Comparison of ENCODE assay signal across 8 cellular contexts in genomic region chr4:6575503-6576240, GRCh38. TPM values are rescaled to one million over a fixed set of nuclear protein-coding genes. Genes with fewer than 3 reads are reported as not detected.
DNase-seq lines count a peak whose midpoint lies in the region; ATAC-seq and TF ChIP-seq lines count a peak whose summit lies in the region.

No MANE protein-coding gene starts in this region.

- ATAC-seq in naive thymus-derived CD4-positive, alpha-beta T cell = no peak
- no peak for ATAC-seq in GM19328 (IDR thresholded peaks at IDR 0.05; ENCODE audit: unreplicated experiment)

- peaks cover 21 to 34% (median 28%) of the 10 kb centered on the region in 5 donors for H3K36me3 Mint-ChIP-seq in naive thymus-derived CD4-positive, alpha-beta T cell

- H3K27ac Mint-ChIP-seq in naive thymus-derived CD4-positive, alpha-beta T cell = peak overlapping the region; percentile 64 to 85 (median 84)

- H3K9me3 Mint-ChIP-seq in naive thymus-derived CD4-positive, alpha-beta T cell = peaks cover 0 to 10% (median 0%) of the 10 kb centered on the region in 11 donors

- H3K36me3 ChIP-seq in BE2C = no peaks in the 10 kb centered on the region
- peaks cover 19% of the 10 kb centered on the region for H3K36me3 ChIP-seq in HUES6 (ENCODE audit: control insufficient read depth, insufficient read depth, low read length)
- H3K36me3 ChIP-seq in naive thymus-derived CD4-positive, alpha-beta T cell (ENCODE audit: control insufficient read depth in 2 of 3, insufficient read depth in 3 of 3, low read length in 3 of 3) = peaks cover 6 to 45% (median 9%) of the 10 kb centered on the region in 3 experiments

- H3K4me3 Mint-ChIP-seq in naive thymus-derived CD4-positive, alpha-beta T cell = peak overlapping the region; percentile 84 to 94 (median 86)

- no peak for DNase-seq in BE2C
- no peak for DNase-seq in naive thymus-derived CD4-positive, alpha-beta T cell
- no peak for DNase-seq in stimulated activated CD4-positive, alpha-beta T cell treated with anti-CD3 and anti-CD28 coated beads, Interleukin-4, amount 100 ng/mL, for 1 hour
- no peak for DNase-seq in NCI-H2107 (lab: John Stamatoyannopoulos, UW)
- no peak for DNase-seq in GM19240 (ENCODE audit: insufficient read length, low spot score)

- H3K4me3 ChIP-seq in BE2C (ENCODE audit: low read depth, low read length) (peak overlapping the region; percentile 70), HUES6 (ENCODE audit: low read depth, low read length) (peak overlapping the region; percentile 94)
- H3K4me3 ChIP-seq in naive thymus-derived CD4-positive, alpha-beta T cell (ENCODE audit: low read length) = peak overlapping the region; percentile 92

- TF ChIP-seq CTCF in BE2C (IDR thresholded peaks at IDR 0.05; ENCODE audit: low read depth, low read length) = no peak

- CTCF ChIA-PET in naive thymus-derived CD4-positive, alpha-beta T cell (lab: Charles Lee) = no interaction called here

- H3K27me3 ChIP-seq in BE2C (peaks cover 7% of the 10 kb centered on the region; the same call in 1 of the 2 replicates), HUES6 (ENCODE audit: control insufficient read depth, insufficient read depth, low read length) (peaks cover 36% of the 10 kb centered on the region)
- H3K27me3 ChIP-seq in naive thymus-derived CD4-positive, alpha-beta T cell (ENCODE audit: control insufficient read depth in 2 of 2, insufficient read depth in 2 of 2, low read length in 2 of 2) = no peaks in the 10 kb centered on the region

- POLR2A ChIA-PET in naive thymus-derived CD4-positive, alpha-beta T cell (lab: Charles Lee) = interaction anchor here (0.6 to 2.9 kb wide), 5 partner anchors 65 to 142 kb away, joined by 3 to 19 read pairs (median 4); partner anchors contain the start of gene MRFAP1

- no peaks in the 10 kb centered on the region for H3K9me3 ChIP-seq in BE2C
- no peaks in the 10 kb centered on the region for H3K9me3 ChIP-seq in HUES6 (ENCODE audit: control insufficient read depth, insufficient read depth, low read depth, low read length)
- H3K9me3 ChIP-seq in naive thymus-derived CD4-positive, alpha-beta T cell (ENCODE audit: control insufficient read depth in 2 of 3, low read length in 3 of 3) = no peaks in the 10 kb centered on the region

- intact Hi-C loops in naive thymus-derived CD4-positive, alpha-beta T cell (cut with micrococcal nuclease) = loop anchor here (1.0 to 10.0 kb wide), 8 partner anchors 65 to 527 kb away; partner anchors contain the start of genes KIAA0232 (in 2 of the 2), MRFAP1 (in 2 of the 2), MRFAP1L1 (in 2 of the 2) and GRPEL1 (in 1 of the 2)

- peak overlapping the region; percentile 54 for H3K9ac ChIP-seq in HUES6 (ENCODE audit: low read length)

- H3K4me1 ChIP-seq in BE2C (no peaks in the 10 kb centered on the region), HUES6 (ENCODE audit: control insufficient read depth, insufficient read depth, low read length) (peaks cover 5% of the 10 kb centered on the region)
- H3K4me1 ChIP-seq in naive thymus-derived CD4-positive, alpha-beta T cell (ENCODE audit: control insufficient read depth in 2 of 2, insufficient read depth in 2 of 2, low read length in 2 of 2) = peaks cover 5 to 9% of the 10 kb centered on the region in 2 donors

- H3K27me3 Mint-ChIP-seq in naive thymus-derived CD4-positive, alpha-beta T cell = peaks cover 0 to 17% (median 0%) of the 10 kb centered on the region in 5 donors

- no peak overlapping the region for H3K27ac ChIP-seq in HUES6 (ENCODE audit: low read depth, low read length)
- peak overlapping the region; percentile 95 for H3K27ac ChIP-seq in cingulate gyrus (ENCODE audit: low read depth, low read length)
- H3K27ac ChIP-seq in naive thymus-derived CD4-positive, alpha-beta T cell (ENCODE audit: low read depth, low read length) = peak overlapping the region; percentile 83

- peaks cover 6 to 17% (median 8%) of the 10 kb centered on the region in 7 donors for H3K4me1 Mint-ChIP-seq in naive thymus-derived CD4-positive, alpha-beta T cell

RNA-seq across cellular contexts. Expression of gene MAN2B2, which starts 0.7 kb away (rescaled TPM):
- polyA plus RNA-seq in BE2C (2012; ENCODE audit: insufficient read depth, insufficient read length, low read depth) = 1.9 TPM
- total RNA-seq in naive thymus-derived CD4-positive, alpha-beta T cell = 10 to 100 TPM; 28.7 to 56.2 (median 39.4) TPM
- polyA plus RNA-seq in naive thymus-derived CD4-positive, alpha-beta T cell = 10 to 100 TPM; 10.5 to 31.4 TPM
